Comparison of ENCODE assay signal across 8 cellular contexts in genomic region chr12:57693659-57694458, GRCh38. TPM values are rescaled to one million over a fixed set of nuclear protein-coding genes. Genes with fewer than 3 reads are reported as not detected.
DNase-seq lines count a peak whose midpoint lies in the region; ATAC-seq and TF ChIP-seq lines count a peak whose summit lies in the region.

Gene OS9, plus strand, starts transcription at chr12:57694132. Its CDS starts 30 bp downstream, at chr12:57694162.

- peaks cover 14 to 16% of the 10 kb centered on the region in 2 donors for H3K4me1 ChIP-seq in duodenal mucosa (ENCODE audit: control insufficient read depth in 1 of 2, insufficient read depth in 2 of 2, low read length in 2 of 2)
- peaks cover 0 to 22% (median 9%) of the 10 kb centered on the region in 4 donors for H3K4me1 ChIP-seq in right lobe of liver

- peaks cover 24% of the 10 kb centered on the region for H3K36me3 Mint-ChIP-seq in CD4-positive, alpha-beta T cell (ENCODE audit: low read depth)

- H3K9me3 ChIP-seq in CD4-positive, alpha-beta T cell (ENCODE audit: control insufficient read depth, low read length), result no peaks in the 10 kb centered on the region
- H3K9me3 ChIP-seq in duodenal mucosa (ENCODE audit: control insufficient read depth in 1 of 2, low read length in 2 of 2) (no peaks in the 10 kb centered on the region), right lobe of liver (no peaks in the 10 kb centered on the region)

- TF ChIP-seq POLR2A in right lobe of liver (IDR thresholded peaks at IDR 0.05), result peak; percentile 85

- H3K4me3 ChIP-seq in duodenal mucosa (ENCODE audit: low read depth in 1 of 2, low read length in 2 of 2) (peak within 1 kb of the TSS; percentile 94 to 100), right lobe of liver (peak within 1 kb of the TSS; percentile 94 to 97 (median 95))

- POLR2A ChIA-PET in CD4-positive, alpha-beta T cell (lab: Charles Lee), result interaction anchor here (0.7 to 2.1 kb wide), 13 partner anchors 9 to 393 kb away, joined by 3 to 10 read pairs (median 4); partner anchors contain the start of genes B4GALNT1, DDIT3, TSFM and TSPAN31

- H3K27ac Mint-ChIP-seq in CD4-positive, alpha-beta T cell, result no peak within 1 kb of the TSS

- no peaks in the 10 kb centered on the region for H3K9me3 Mint-ChIP-seq in CD4-positive, alpha-beta T cell

- peak; percentile 92 for ATAC-seq in CD4-positive, alpha-beta T cell (ENCODE audit: poor library complexity)
- ATAC-seq in GM19395 (IDR thresholded peaks at IDR 0.05; ENCODE audit: unreplicated experiment) (peak; percentile 96), HG03565 (IDR thresholded peaks at IDR 0.05; ENCODE audit: unreplicated experiment) (peak; percentile 95), right lobe of liver (peak; percentile 96 to 98 (median 96))

- intact Hi-C loops in CD4-positive, alpha-beta T cell (cut with DNase I, micrococcal nuclease), result loop anchor here (1.0 to 5.0 kb wide), 4 partner anchors 48 to 111 kb away; partner anchors contain the start of genes B4GALNT1 (in 1 of the 2) and PIP4K2C (in 1 of the 2)
- intact Hi-C loops in right lobe of liver (cut with DNase I), result no loop called here

- H3K27me3 ChIP-seq in CD4-positive, alpha-beta T cell (ENCODE audit: control insufficient read depth, insufficient read depth, low read length), result no peaks in the 10 kb centered on the region
- H3K27me3 ChIP-seq in duodenal mucosa (ENCODE audit: control insufficient read depth in 1 of 2, insufficient read depth in 2 of 2, low read length in 2 of 2), result no peaks in the 10 kb centered on the region
- H3K27me3 ChIP-seq in right lobe of liver, result no peaks in the 10 kb centered on the region

- peaks cover 9% of the 10 kb centered on the region for H3K4me1 Mint-ChIP-seq in CD4-positive, alpha-beta T cell (ENCODE audit: low read depth)

- under 1% methylated on average over 40 of the region's 45 CpGs for WGBS in right lobe of liver (ENCODE audit: insufficient coverage, low coverage, low lambda C conversion rate, missing lambda C conversion rate)

- peak within 1 kb of the TSS; percentile 88 to 93 for H3K9ac ChIP-seq in duodenal mucosa (ENCODE audit: low read depth in 1 of 2, low read length in 2 of 2)

- H3K4me3 Mint-ChIP-seq in CD4-positive, alpha-beta T cell, result no peak within 1 kb of the TSS

- H3K36me3 ChIP-seq in duodenal mucosa (ENCODE audit: control insufficient read depth in 1 of 2, insufficient read depth in 2 of 2, low read length in 2 of 2), result peaks cover 20 to 27% of the 10 kb centered on the region in 2 donors
- H3K36me3 ChIP-seq in right lobe of liver, result peaks cover 0 to 20% (median 10%) of the 10 kb centered on the region in 4 donors

- DNase-seq in CD4-positive, alpha-beta T cell, result peak; percentile 83 to 97 (median 89)
- peak; percentile 99 for DNase-seq in NCI-H748 treated with DMSO at 0.1 percent for 48 hours (lab: John Stamatoyannopoulos, UW)
- peak; percentile 92 to 94 for DNase-seq in activated CD4-positive, alpha-beta T cell treated with anti-CD3 and anti-CD28 coated beads, Interleukin-2, amount 50 U/mL, for 4 hours
- DNase-seq in right lobe of liver, result peak; percentile 92 to 98 (median 96)
- DNase-seq in stimulated activated CD4-positive, alpha-beta T cell treated with anti-CD3 and anti-CD28 coated beads, Interleukin-4, amount 100 ng/mL, for 4 hours, result peak; percentile 83 to 98

- CTCF ChIA-PET in CD4-positive, alpha-beta T cell (lab: Charles Lee), result interaction anchor here (0.9 to 1.6 kb wide), 7 partner anchors 12 to 455 kb away, joined by 3 to 7 read pairs (median 4); partner anchors contain the start of genes B4GALNT1 and TSPAN31

- peaks cover 11% of the 10 kb centered on the region for H3K27me3 Mint-ChIP-seq in CD4-positive, alpha-beta T cell

- TF ChIP-seq CTCF in CD4-positive, alpha-beta T cell (IDR thresholded peaks at IDR 0.05), result peak; percentile 82
- TF ChIP-seq CTCF in right lobe of liver (IDR thresholded peaks at IDR 0.05), result peak; percentile 75 to 81 (median 77)

- H3K27ac ChIP-seq in CD4-positive, alpha-beta T cell (ENCODE audit: low read depth, low read length), result peak within 1 kb of the TSS; percentile 59
- no peak within 1 kb of the TSS for H3K27ac ChIP-seq in duodenal mucosa (ENCODE audit: low read depth, low read length)
- peak within 1 kb of the TSS; percentile 63 to 77 (median 76) for H3K27ac ChIP-seq in right lobe of liver

RNA-seq across cellular contexts. Expression of gene OS9, which starts in this region (rescaled TPM):
- total RNA-seq in CD4-positive, alpha-beta T cell, result 100 to 1,000 TPM; 108 to 112 TPM
- 100 to 1,000 TPM; 179 to 245 (median 210) TPM for total RNA-seq in right lobe of liver

Comparison
In these comparisons a context has a peak if more than half of its experiments do, and no peak if none do; other contexts are left out.
1. intact Hi-C loops: an anchor here in CD4-positive, alpha-beta T cell (1.0 to 5.0 kb wide); none called in right lobe of liver.